ENCODE assay signal across 1 cellular context in the genomic region with DNA sequence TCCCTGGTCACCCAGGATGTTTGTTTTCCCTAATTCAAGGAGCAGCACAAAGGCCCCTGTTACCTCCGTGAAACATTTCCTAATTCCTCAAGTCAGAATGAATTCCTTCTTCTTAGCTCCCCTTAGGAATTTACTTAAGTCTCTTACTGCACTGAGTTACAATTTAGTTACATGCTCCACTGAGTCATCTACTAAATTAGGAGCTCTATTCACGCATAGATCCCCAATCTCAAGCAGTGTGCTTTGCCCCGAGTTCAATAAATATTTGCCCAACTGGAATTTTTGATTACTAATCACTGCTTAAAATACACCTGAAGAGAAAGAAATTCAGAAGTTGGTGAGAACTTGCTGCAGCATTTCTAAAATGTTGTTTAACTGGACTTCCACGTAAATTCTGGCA.
TF ChIP-seq lines count a peak whose summit lies in the region.

No MANE protein-coding gene starts in this region.

TF ChIP-seq in K562, 482 proteins besides CTCF, POLR2A, EP300 and RAD21 (continued from another document):
- TF ChIP-seq, protein P1, sequence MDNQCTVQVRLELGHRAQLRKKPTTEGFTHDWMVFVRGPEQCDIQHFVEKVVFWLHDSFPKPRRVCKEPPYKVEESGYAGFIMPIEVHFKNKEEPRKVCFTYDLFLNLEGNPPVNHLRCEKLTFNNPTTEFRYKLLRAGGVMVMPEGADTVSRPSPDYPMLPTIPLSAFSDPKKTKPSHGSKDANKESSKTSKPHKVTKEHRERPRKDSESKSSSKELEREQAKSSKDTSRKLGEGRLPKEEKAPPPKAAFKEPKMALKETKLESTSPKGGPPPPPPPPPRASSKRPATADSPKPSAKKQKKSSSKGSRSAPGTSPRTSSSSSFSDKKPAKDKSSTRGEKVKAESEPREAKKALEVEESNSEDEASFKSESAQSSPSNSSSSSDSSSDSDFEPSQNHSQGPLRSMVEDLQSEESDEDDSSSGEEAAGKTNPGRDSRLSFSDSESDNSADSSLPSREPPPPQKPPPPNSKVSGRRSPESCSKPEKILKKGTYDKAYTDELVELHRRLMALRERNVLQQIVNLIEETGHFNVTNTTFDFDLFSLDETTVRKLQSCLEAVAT (IDR thresholded peaks at IDR 0.05), result no peak
TF ChIP-seq in K562: peak in this region for 0.
